9 cellular contexts compared by ENCODE assay signal in genomic region chr17:7309628-7310027, GRCh38. TPM values are rescaled to one million over a fixed set of nuclear protein-coding genes. Genes with fewer than 3 reads are reported as not detected.
DNase-seq lines count a peak whose midpoint lies in the region; ATAC-seq and TF ChIP-seq lines count a peak whose summit lies in the region.
"Had no signal": no experiment of that assay in that cellular context is flagged by ENCODE, and none has a peak within 500 bp of the region (broad histone marks: within the 10 kb centered on the region; RNA-seq: fewer than 3 reads in every experiment).

No MANE protein-coding gene starts in this region.

- H3K4me1 ChIP-seq in suprapubic skin: peaks cover 57% of the 10 kb centered on the region

- no peaks in the 10 kb centered on the region for H3K27me3 Mint-ChIP-seq in activated naive CD4-positive, alpha-beta T cell treated with anti-CD3 and anti-CD28 coated beads, Interleukin-2, amount 50 U/mL, for 24 hours
- no peaks in the 10 kb centered on the region for H3K27me3 Mint-ChIP-seq in activated T-helper 17 cell treated with anti-CD3 and anti-CD28 coated beads, Interleukin-2, amount 50 U/mL, for 72 hours
- H3K27me3 Mint-ChIP-seq in immature natural killer cell (ENCODE audit: low read depth in 3 of 3): peaks cover 29 to 40% (median 32%) of the 10 kb centered on the region in 3 donors

- no peaks in the 10 kb centered on the region for H3K9me3 ChIP-seq in suprapubic skin

- no peak for TF ChIP-seq CTCF in suprapubic skin (IDR thresholded peaks at IDR 0.05)

- peak overlapping the region; percentile 86 for H3K4me3 ChIP-seq in suprapubic skin

- H3K36me3 ChIP-seq in suprapubic skin: peaks cover 47% of the 10 kb centered on the region

- WGBS in suprapubic skin: 88% methylated on average over 12 of the region's 12 CpGs

- peak overlapping the region; percentile 95 for H3K27ac Mint-ChIP-seq in activated naive CD4-positive, alpha-beta T cell treated with anti-CD3 and anti-CD28 coated beads, Interleukin-2, amount 50 U/mL, for 24 hours
- peak overlapping the region; percentile 97 for H3K27ac Mint-ChIP-seq in activated T-helper 17 cell treated with anti-CD3 and anti-CD28 coated beads, Interleukin-2, amount 50 U/mL, for 72 hours
- H3K27ac Mint-ChIP-seq in immature natural killer cell: peak overlapping the region; percentile 95 to 100 (median 98)

- H3K27me3 ChIP-seq in suprapubic skin: no peaks in the 10 kb centered on the region

- ATAC-seq in activated T-helper 17 cell treated with anti-CD3 and anti-CD28 coated beads, Interleukin-2, amount 50 U/mL, for 72 hours (replicated peaks): no peak

- no peaks in the 10 kb centered on the region for H3K9me3 Mint-ChIP-seq in activated naive CD4-positive, alpha-beta T cell treated with anti-CD3 and anti-CD28 coated beads, Interleukin-2, amount 50 U/mL, for 24 hours
- no peaks in the 10 kb centered on the region for H3K9me3 Mint-ChIP-seq in activated T-helper 17 cell treated with anti-CD3 and anti-CD28 coated beads, Interleukin-2, amount 50 U/mL, for 72 hours
- H3K9me3 Mint-ChIP-seq in immature natural killer cell: peaks cover 0 to 2% (median 0%) of the 10 kb centered on the region in 6 donors

- no peak for TF ChIP-seq EP300 in suprapubic skin (IDR thresholded peaks at IDR 0.05)

- DNase-seq in activated naive CD4-positive, alpha-beta T cell treated with Interleukin-2 at 50 U/mL for 16 hours: no peak
- DNase-seq in immature natural killer cell: no peak
- DNase-seq in suprapubic skin (ENCODE audit: low spot score in 2 of 2): no peak
- DNase-seq in substantia nigra (lab: John Stamatoyannopoulos, UW): no peak
- no peak for DNase-seq in HuH-7.5 (ENCODE audit: low spot score)
- no peak for DNase-seq in NCI-H774 (lab: John Stamatoyannopoulos, UW)

- H3K36me3 Mint-ChIP-seq in activated naive CD4-positive, alpha-beta T cell treated with anti-CD3 and anti-CD28 coated beads, Interleukin-2, amount 50 U/mL, for 24 hours: peaks cover 38% of the 10 kb centered on the region
- peaks cover 75% of the 10 kb centered on the region for H3K36me3 Mint-ChIP-seq in activated T-helper 17 cell treated with anti-CD3 and anti-CD28 coated beads, Interleukin-2, amount 50 U/mL, for 72 hours (ENCODE audit: low read depth)
- peaks cover 18 to 39% (median 21%) of the 10 kb centered on the region in 3 donors for H3K36me3 Mint-ChIP-seq in immature natural killer cell

- peak overlapping the region; percentile 96 for H3K27ac ChIP-seq in suprapubic skin
- H3K27ac ChIP-seq in substantia nigra (ENCODE audit: low read depth, low read length, poor library complexity, severe bottlenecking): no peak overlapping the region

- no peak for TF ChIP-seq POLR2A in suprapubic skin (IDR thresholded peaks at IDR 0.05)

- H3K4me3 Mint-ChIP-seq in activated naive CD4-positive, alpha-beta T cell treated with anti-CD3 and anti-CD28 coated beads, Interleukin-2, amount 50 U/mL, for 24 hours: peak overlapping the region; percentile 94
- H3K4me3 Mint-ChIP-seq in activated T-helper 17 cell treated with anti-CD3 and anti-CD28 coated beads, Interleukin-2, amount 50 U/mL, for 72 hours: peak overlapping the region; percentile 95
- peak overlapping the region; percentile 87 to 97 (median 93) for H3K4me3 Mint-ChIP-seq in immature natural killer cell

- peaks cover 54% of the 10 kb centered on the region for H3K4me1 Mint-ChIP-seq in activated naive CD4-positive, alpha-beta T cell treated with anti-CD3 and anti-CD28 coated beads, Interleukin-2, amount 50 U/mL, for 24 hours
- H3K4me1 Mint-ChIP-seq in activated T-helper 17 cell treated with anti-CD3 and anti-CD28 coated beads, Interleukin-2, amount 50 U/mL, for 72 hours: peaks cover 44% of the 10 kb centered on the region
- H3K4me1 Mint-ChIP-seq in immature natural killer cell: peaks cover 58 to 66% of the 10 kb centered on the region in 2 donors

RNA-seq across cellular contexts. Expression of gene EIF5A, which starts 2.2 kb away (rescaled TPM):
- 100 to 1,000 TPM; 429 to 978 TPM for total RNA-seq in activated T-helper 17 cell treated with anti-CD3 and anti-CD28 coated beads, Interleukin-2, amount 50 U/mL, for 72 hours
- 100 to 1,000 TPM; 235 to 814 (median 797) TPM for polyA plus RNA-seq in immature natural killer cell
- total RNA-seq in suprapubic skin: 100 to 1,000 TPM; 172 to 314 (median 239) TPM

RNA-seq across cellular contexts. Expression of gene GPS2, which starts 5.5 kb away (rescaled TPM):
- 10 to 100 TPM; 38.3 to 65.6 TPM for total RNA-seq in activated T-helper 17 cell treated with anti-CD3 and anti-CD28 coated beads, Interleukin-2, amount 50 U/mL, for 72 hours
- polyA plus RNA-seq in immature natural killer cell: 100 to 1,000 TPM; 100 to 129 (median 123) TPM
- total RNA-seq in suprapubic skin: 100 to 1,000 TPM in 1 of 4 donors, 10 to 100 TPM in 3; 77.4 to 123 (median 87.0) TPM

RNA-seq across cellular contexts. Expression of gene YBX2, which starts 15.2 kb away (rescaled TPM):
- under 1 TPM; 0.15 to 0.26 TPM for total RNA-seq in activated T-helper 17 cell treated with anti-CD3 and anti-CD28 coated beads, Interleukin-2, amount 50 U/mL, for 72 hours
- not detected for polyA plus RNA-seq in immature natural killer cell
- 1 to 10 TPM; 1.9 to 9.7 (median 4.0) TPM for total RNA-seq in suprapubic skin

RNA-seq across cellular contexts. Expression of gene NEURL4, which starts 19.5 kb away (rescaled TPM):
- total RNA-seq in activated T-helper 17 cell treated with anti-CD3 and anti-CD28 coated beads, Interleukin-2, amount 50 U/mL, for 72 hours: 10 to 100 TPM; 22.9 to 33.0 TPM
- 1 to 10 TPM in 2 of 3 donors, under 1 TPM in 1; 0.58 to 2.8 (median 1.4) TPM for polyA plus RNA-seq in immature natural killer cell
- total RNA-seq in suprapubic skin: 10 to 100 TPM; 11.7 to 51.3 (median 20.6) TPM

RNA-seq across cellular contexts. Expression of gene ACAP1, which starts 26.7 kb away (rescaled TPM):
- 100 to 1,000 TPM; 527 to 774 TPM for total RNA-seq in activated T-helper 17 cell treated with anti-CD3 and anti-CD28 coated beads, Interleukin-2, amount 50 U/mL, for 72 hours
- 100 to 1,000 TPM; 137 to 227 (median 214) TPM for polyA plus RNA-seq in immature natural killer cell
- 10 to 100 TPM in 1 of 4 donors, 1 to 10 TPM in 2, under 1 TPM in 1; 0.70 to 12.4 (median 4.5) TPM for total RNA-seq in suprapubic skin
- total RNA-seq: M059J had no signal
